Comparison of ENCODE assay signal across 9 cellular contexts in the genomic region with DNA sequence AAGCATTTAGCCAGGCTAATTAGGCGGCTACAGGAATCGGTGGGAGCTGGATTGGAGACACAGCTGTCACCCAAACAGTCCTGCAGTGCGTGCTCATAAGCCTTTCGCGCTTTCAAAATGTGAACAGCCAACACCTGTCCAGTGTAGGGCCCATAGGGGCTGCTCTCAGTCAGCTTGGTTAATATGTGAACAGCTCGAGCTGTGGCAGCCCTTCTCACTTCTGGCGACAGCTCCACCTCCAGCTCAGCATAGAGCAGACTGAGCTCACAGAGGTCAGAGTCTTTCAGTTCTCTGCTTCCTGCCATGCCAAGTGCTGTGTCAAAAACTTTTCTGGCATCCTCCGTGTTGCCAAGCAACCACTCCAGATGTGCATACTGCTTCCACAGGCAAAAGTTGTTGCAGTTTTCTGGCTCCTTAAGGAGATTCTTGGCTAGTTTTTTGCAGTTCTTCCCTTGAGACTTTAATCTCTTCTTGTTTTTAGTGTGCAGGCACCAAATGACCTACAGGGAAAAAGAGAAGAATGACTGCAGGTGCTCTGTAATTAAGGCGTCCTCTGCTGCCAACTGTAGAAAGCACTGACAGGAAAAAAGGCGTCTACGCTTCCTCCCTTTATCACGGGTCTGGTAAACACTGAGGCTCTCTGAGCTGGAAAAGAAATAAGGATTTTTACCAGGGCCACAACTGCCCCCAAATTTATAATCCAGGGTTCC. TPM values are rescaled to one million over a fixed set of nuclear protein-coding genes. Genes with fewer than 3 reads are reported as not detected.
DNase-seq lines count a peak whose midpoint lies in the region; ATAC-seq, FAIRE-seq and TF ChIP-seq lines count a peak whose summit lies in the region.
"Had no signal": no experiment of that assay in that cellular context is flagged by ENCODE, and none has a peak within 500 bp of the region (broad histone marks: within the 10 kb centered on the region; RNA-seq: fewer than 3 reads in every experiment).

No MANE protein-coding gene starts in this region.

- peaks cover 15% of the 10 kb centered on the region for H3K4me1 ChIP-seq in testis

- no peaks in the 10 kb centered on the region for H3K36me3 ChIP-seq in testis (ENCODE audit: low read depth, missing control alignments)

- peak; percentile 93 for ATAC-seq in HG03135 (IDR thresholded peaks at IDR 0.05; ENCODE audit: unreplicated experiment)

- no peaks in the 10 kb centered on the region for H3K9me3 ChIP-seq in testis

- no peak for FAIRE-seq in frontal cortex (lab: Jason Lieb, UNC)

- no peaks in the 10 kb centered on the region for H3K27me3 ChIP-seq in testis

- DNase-seq in NCI-H82 (lab: John Stamatoyannopoulos, UW) = peak; percentile 49
- no peak for DNase-seq in NCI-H82 treated with DMSO at 0.1 percent for 48 hours (lab: John Stamatoyannopoulos, UW; ENCODE audit: unreplicated experiment)
- DNase-seq in cerebellum (ENCODE audit: low spot score) = peak; percentile 20
- peak; percentile 15 for DNase-seq in testis
- no peak for DNase-seq in GDM1 (lab: John Stamatoyannopoulos, UW)
- no peak for DNase-seq in effector CD4-positive, alpha-beta T cell
- DNase-seq in frontal cortex (ENCODE audit: low spot score in 2 of 2) = no peak

- no peak overlapping the region for H3K27ac ChIP-seq in testis
- H3K27ac ChIP-seq: parathyroid adenoma had no signal

- TF ChIP-seq POLR2A in testis (IDR thresholded peaks at IDR 0.05) = no peak

- WGBS in testis, 2 donors = 69 to 78% methylated on average over 4 to 12 of the region's 12 CpGs

- intact Hi-C loops in testis (cut with DNase I; ENCODE audit: low total_unique reads) = no loop called here

- no peak overlapping the region for H3K4me3 ChIP-seq in testis

- no peak for TF ChIP-seq CTCF in testis (IDR thresholded peaks at IDR 0.05)

RNA-seq across cellular contexts. Expression of a gene that starts 32.4 kb away (rescaled TPM):
- total RNA-seq in cerebellum = 52.7 TPM
- 100 to 1,000 TPM; 111 to 133 TPM for total RNA-seq in testis
- 300 TPM for polyA plus RNA-seq in testis (ENCODE audit: insufficient read depth, low read depth, low replicate concordance)
- 56.3 TPM for total RNA-seq in frontal cortex

RNA-seq across cellular contexts. Expression of a gene that starts 42.9 kb away (rescaled TPM):
- total RNA-seq in cerebellum (18.1 TPM), testis (10 to 100 TPM; 31.3 to 34.8 TPM), frontal cortex (13.9 TPM)
- polyA plus RNA-seq in testis (ENCODE audit: insufficient read depth, low read depth, low replicate concordance) = 16.7 TPM

Comparison
In these comparisons a context has a peak if more than half of its experiments do, and no peak if none do; other contexts are left out.
1. DNase-seq: peak in NCI-H82 (single experiment), cerebellum (single experiment) and testis (single experiment); none in NCI-H82 treated with DMSO at 0.1 percent for 48 hours (single experiment), GDM1 (single experiment), effector CD4-positive, alpha-beta T cell (single experiment) and frontal cortex (0 of 2).